ENCODE assay signal across 19 cellular contexts in genomic region chr4:13476152-13476551, GRCh38.
"Had no signal": no experiment of that assay in that cellular context is flagged by ENCODE, and none has a peak within 500 bp of the region (broad histone marks: within the 10 kb centered on the region; RNA-seq: fewer than 3 reads in every experiment).

No MANE protein-coding gene starts in this region.

- H2AFZ ChIP-seq: neural progenitor cell, parathyroid adenoma had no signal

- H3K27me3 ChIP-seq: foreskin keratinocyte, neural progenitor cell, sigmoid colon had no signal

- H3K9me3 ChIP-seq: lower lobe of right lung, psoas muscle, sigmoid colon had no signal

- H3K9ac ChIP-seq: neural progenitor cell, parathyroid adenoma had no signal

- ATAC-seq: effector memory CD8-positive, alpha-beta T cell; left lobe of liver; lower lobe of right lung; natural killer cell treated with Interleukin-12 subunit alpha and Interleukin-12 subunit beta and Interleukin-15 and Interleukin-18, amount 100 ng/mL, for 72 hours; psoas muscle had no signal

- H3K4me2 ChIP-seq: neural progenitor cell had no signal

- H3K4me1 ChIP-seq: foreskin keratinocyte, lower lobe of right lung, parathyroid adenoma, psoas muscle had no signal

- DNase-seq: cerebellar nuclear complex; effector memory CD8-positive, alpha-beta T cell; foreskin keratinocyte; head of caudate nucleus; hypothalamus; lower lobe of right lung; midbrain; nucleus accumbens; psoas muscle; retina; sigmoid colon; small intestine; stimulated activated CD4-positive, alpha-beta T cell treated with anti-CD3 and anti-CD28 coated beads, Interleukin-2, amount 100 ng/mL, for 48 hours; stimulated activated naive CD4-positive, alpha-beta T cell treated with Interleukin-2 at 50 U/mL for 16 hours; trophoblast cell had no signal

- H3K36me3 ChIP-seq: neural progenitor cell had no signal

- H3K4me3 ChIP-seq: lower lobe of right lung, neural progenitor cell, psoas muscle, sigmoid colon had no signal

- H3K79me2 ChIP-seq: parathyroid adenoma had no signal

- H3K27ac ChIP-seq: foreskin keratinocyte, lower lobe of right lung, neural progenitor cell, parathyroid adenoma, psoas muscle, sigmoid colon had no signal
